ENCODE assay signal across 9 cellular contexts in the genomic region with DNA sequence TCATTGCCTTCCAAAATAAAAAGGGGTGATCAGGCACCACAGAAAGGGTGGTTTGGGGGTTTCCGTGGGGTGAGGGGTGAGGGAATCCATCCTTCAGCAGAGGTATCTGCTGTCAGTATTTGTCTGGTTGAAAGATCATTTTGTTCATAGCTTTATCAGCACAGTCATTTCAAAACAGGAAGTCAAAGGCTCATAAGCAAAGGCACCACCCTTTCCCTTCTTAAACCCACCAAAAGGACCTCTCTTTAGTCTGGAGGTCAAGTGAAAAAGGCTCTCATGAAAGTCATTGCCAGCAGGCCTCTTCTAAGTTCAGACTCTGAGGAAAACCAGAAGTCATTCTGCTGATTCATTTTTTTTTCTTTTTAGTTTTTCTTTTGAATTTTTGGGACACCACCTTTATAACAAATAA. TPM values are rescaled to one million over a fixed set of nuclear protein-coding genes. Genes with fewer than 3 reads are reported as not detected.
DNase-seq lines count a peak whose midpoint lies in the region; ATAC-seq and TF ChIP-seq lines count a peak whose summit lies in the region.
"Had no signal": no experiment of that assay in that cellular context is flagged by ENCODE, and none has a peak within 500 bp of the region (broad histone marks: within the 10 kb centered on the region; RNA-seq: fewer than 3 reads in every experiment).

No MANE protein-coding gene starts in this region.

- DNase-seq in CD8-positive, alpha-beta T cell = peak in 5 of 7 experiments; percentile 27 to 73 (median 59)
- peak; percentile 54 to 64 for DNase-seq in Kasumi-1 (lab: John Stamatoyannopoulos, UW)
- DNase-seq in adipocyte (ENCODE audit: low read depth) = peak; percentile 7
- DNase-seq in mucosa of gallbladder (ENCODE audit: low spot score) = no peak
- DNase-seq in esophagus muscularis mucosa (ENCODE audit: extremely low spot score) = no peak
- DNase-seq in NCI-H748 treated with DMSO at 0.1 percent for 48 hours (lab: John Stamatoyannopoulos, UW) = no peak
- DNase-seq: right cardiac atrium had no signal

- POLR2A ChIA-PET in CD8-positive, alpha-beta T cell (lab: Charles Lee) = interaction anchor here (0.7 kb wide), 1 partner anchor 35 kb away, joined by 7 read pairs; no protein-coding TSS in a partner anchor

- intact Hi-C loops in CD8-positive, alpha-beta T cell (cut with DNase I, micrococcal nuclease) = loop anchor here in 1 of 2 experiments (1.0 kb wide), 1 partner anchor 15 kb away; no protein-coding TSS in a partner anchor
- intact Hi-C loops in esophagus muscularis mucosa (cut with DNase I) = no loop called here

- no peaks in the 10 kb centered on the region for H3K9me3 Mint-ChIP-seq in CD8-positive, alpha-beta T cell

- peak overlapping the region; percentile 95 for H3K27ac Mint-ChIP-seq in CD8-positive, alpha-beta T cell

- no peak for TF ChIP-seq CTCF in CD8-positive, alpha-beta T cell (IDR thresholded peaks at IDR 0.05)
- TF ChIP-seq CTCF in esophagus muscularis mucosa (IDR thresholded peaks at IDR 0.05) = no peak

- no peak for TF ChIP-seq POLR2A in esophagus muscularis mucosa (IDR thresholded peaks at IDR 0.05; ENCODE audit: low read depth)

- H3K36me3 Mint-ChIP-seq in CD8-positive, alpha-beta T cell = peaks cover 7% of the 10 kb centered on the region

- H3K4me1 ChIP-seq in CD8-positive, alpha-beta T cell (ENCODE audit: insufficient read depth, low read length) = peaks cover 90% of the 10 kb centered on the region
- H3K4me1 ChIP-seq in adipocyte (ENCODE audit: control insufficient read depth, insufficient read depth, low read length) (peaks cover 30% of the 10 kb centered on the region), thymus (ENCODE audit: control insufficient read depth, insufficient read depth, low read length) (peaks cover 56% of the 10 kb centered on the region), esophagus muscularis mucosa (peaks cover 5 to 30% (median 24%) of the 10 kb centered on the region in 4 donors)

- H3K27ac ChIP-seq in CD8-positive, alpha-beta T cell (ENCODE audit: low read depth, low read length) = peak overlapping the region; percentile 23
- peak overlapping the region; percentile 49 for H3K27ac ChIP-seq in thymus (ENCODE audit: low read depth)
- H3K27ac ChIP-seq in esophagus muscularis mucosa (replicated peaks in 1 of 4) = peak overlapping the region in 1 of 4 donors; percentile 16

- peak overlapping the region; percentile 9 for H3K4me3 ChIP-seq in CD8-positive, alpha-beta T cell (ENCODE audit: low read depth, low read length)
- no peak overlapping the region for H3K4me3 ChIP-seq in adipocyte (ENCODE audit: low read length)
- H3K4me3 ChIP-seq in thymus (ENCODE audit: low read length) = peak overlapping the region; percentile 28
- no peak overlapping the region for H3K4me3 ChIP-seq in esophagus muscularis mucosa

- peaks cover 81% of the 10 kb centered on the region for H3K4me1 Mint-ChIP-seq in CD8-positive, alpha-beta T cell (ENCODE audit: low read depth)

- peak overlapping the region; percentile 79 for H3K4me3 Mint-ChIP-seq in CD8-positive, alpha-beta T cell

- 7% methylated on average over 1 of the region's 1 CpG for WGBS in thymus
- 90% methylated on average over 1 of the region's 1 CpG for WGBS in esophagus muscularis mucosa

- no peaks in the 10 kb centered on the region for H3K36me3 ChIP-seq in CD8-positive, alpha-beta T cell (ENCODE audit: insufficient read depth, low read length)
- no peaks in the 10 kb centered on the region for H3K36me3 ChIP-seq in adipocyte (ENCODE audit: control insufficient read depth, insufficient read depth, low read length, severe bottlenecking)
- no peaks in the 10 kb centered on the region for H3K36me3 ChIP-seq in thymus (ENCODE audit: control insufficient read depth, insufficient read depth)
- no peaks in the 10 kb centered on the region for H3K36me3 ChIP-seq in esophagus muscularis mucosa

- no peaks in the 10 kb centered on the region for H3K9me3 ChIP-seq in CD8-positive, alpha-beta T cell (ENCODE audit: low read length)
- H3K9me3 ChIP-seq in adipocyte (ENCODE audit: control insufficient read depth, low read length) (no peaks in the 10 kb centered on the region), thymus (ENCODE audit: control insufficient read depth) (no peaks in the 10 kb centered on the region), esophagus muscularis mucosa (no peaks in the 10 kb centered on the region)

- CTCF ChIA-PET in CD8-positive, alpha-beta T cell (lab: Charles Lee) = interaction anchor here (0.7 kb wide), 1 partner anchor 107 kb away, joined by 3 read pairs; no protein-coding TSS in a partner anchor

- ATAC-seq in CD8-positive, alpha-beta T cell = peak; percentile 51
- ATAC-seq in GM19467 (IDR thresholded peaks at IDR 0.05; ENCODE audit: unreplicated experiment) = peak; percentile 49

- peak overlapping the region; percentile 26 for H3K9ac ChIP-seq in adipocyte (ENCODE audit: low read length)

- no peaks in the 10 kb centered on the region for H3K27me3 Mint-ChIP-seq in CD8-positive, alpha-beta T cell (ENCODE audit: low read depth)

- no peaks in the 10 kb centered on the region for H3K27me3 ChIP-seq in CD8-positive, alpha-beta T cell (ENCODE audit: insufficient read depth, low read length)
- H3K27me3 ChIP-seq in adipocyte (replicated peaks; ENCODE audit: control insufficient read depth, insufficient read depth, low read length) (no peaks in the 10 kb centered on the region), thymus (ENCODE audit: control insufficient read depth, insufficient read depth) (no peaks in the 10 kb centered on the region), esophagus muscularis mucosa (peaks cover 0 to 4% (median 0%) of the 10 kb centered on the region in 4 donors)

- TF ChIP-seq EP300 in esophagus muscularis mucosa (IDR thresholded peaks at IDR 0.05) = no peak

RNA-seq across cellular contexts. Expression of a gene that starts 6.2 kb away (rescaled TPM):
- 10 to 100 TPM; 29.1 to 35.5 TPM for total RNA-seq in CD8-positive, alpha-beta T cell
- 6.7 TPM for polyA plus RNA-seq in thymus
- total RNA-seq in mucosa of gallbladder = 16.7 TPM
- total RNA-seq in esophagus muscularis mucosa = 10 to 100 TPM in 1 of 4 donors, 1 to 10 TPM in 3; 5.7 to 15.7 (median 7.1) TPM

Comparison
In these comparisons a context has a peak if more than half of its experiments do, and no peak if none do; other contexts are left out.
1. DNase-seq: peak in CD8-positive, alpha-beta T cell (5 of 7), Kasumi-1 (2 of 2) and adipocyte (single experiment); none in mucosa of gallbladder (single experiment), esophagus muscularis mucosa (single experiment) and NCI-H748 treated with DMSO at 0.1 percent for 48 hours (single experiment).
2. H3K4me3 ChIP-seq: peak in CD8-positive, alpha-beta T cell (single experiment) and thymus (single experiment); none in adipocyte (single experiment) and esophagus muscularis mucosa (0 of 4).